Comparison of ENCODE assay signal across 9 cellular contexts in the genomic region with DNA sequence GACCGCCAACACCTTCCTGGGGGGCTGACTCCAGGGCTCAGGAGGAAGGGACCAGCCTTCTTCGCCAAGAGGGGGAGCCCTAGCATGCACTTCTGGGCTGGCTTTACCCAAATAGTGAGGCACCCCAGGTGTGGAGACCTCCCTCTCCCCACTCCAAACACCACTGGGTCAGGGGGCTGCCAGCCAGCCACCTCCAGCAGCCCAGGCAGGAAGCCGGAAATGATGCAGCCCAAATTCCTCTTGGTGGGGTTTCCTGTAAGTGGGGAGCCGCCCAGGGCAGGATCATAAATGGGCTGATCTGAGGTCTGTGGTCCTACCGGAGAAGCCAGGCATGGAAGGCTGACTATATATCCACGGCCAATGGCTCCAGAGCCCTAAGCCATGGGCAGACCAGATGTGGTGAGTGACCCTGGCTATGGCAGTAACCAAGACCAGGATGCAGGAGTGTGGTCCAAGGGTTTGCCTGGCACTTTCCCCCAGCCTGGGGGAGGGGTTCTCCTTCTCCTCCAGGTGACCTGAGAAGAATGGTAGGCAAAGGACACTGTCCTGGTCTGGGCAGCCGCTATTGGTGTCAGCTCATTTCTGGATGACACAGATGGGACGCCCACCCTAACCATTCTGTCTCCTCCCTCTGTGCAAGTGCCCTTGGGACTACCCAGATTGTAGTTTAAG. TPM values are rescaled to one million over a fixed set of nuclear protein-coding genes. Genes with fewer than 3 reads are reported as not detected.
A peak's percentile ranks its signal among the peaks of the same experiment; 100 is the strongest.
DNase-seq lines count a peak whose midpoint lies in the region; ATAC-seq and TF ChIP-seq lines count a peak whose summit lies in the region.
"Had no signal": no experiment of that assay in that cellular context is flagged by ENCODE, and none has a peak within 500 bp of the region (broad histone marks: within the 10 kb centered on the region; RNA-seq: fewer than 3 reads in every experiment).

No MANE protein-coding gene starts in this region.

- ATAC-seq in DND-41 (ENCODE audit: insufficient read depth, low read depth) = no peak

- no peaks in the 10 kb centered on the region for H3K9me3 Mint-ChIP-seq in progenitor cell of endocrine pancreas (ENCODE audit: low read depth)

- no peak overlapping the region for H3K4me3 Mint-ChIP-seq in progenitor cell of endocrine pancreas (ENCODE audit: low read depth)

- H3K9ac ChIP-seq in DND-41 (ENCODE audit: low read depth, low read length) = no peak overlapping the region; the same call in 1 of the 2 replicates

- no peak overlapping the region for H3K4me3 ChIP-seq in DND-41 (ENCODE audit: low read depth in 1 of 2, low read length in 2 of 2)
- peak overlapping the region in 1 of 4 donors; percentile 20 for H3K4me3 ChIP-seq in Peyer's patch

- H3K36me3 ChIP-seq in DND-41 (ENCODE audit: insufficient read depth, low read length) (peaks cover 36% of the 10 kb centered on the region), Peyer's patch (peaks cover 0 to 20% (median 0%) of the 10 kb centered on the region in 3 donors)

- peaks cover 71% of the 10 kb centered on the region for H4K20me1 ChIP-seq in DND-41 (ENCODE audit: insufficient read depth, low read length)

- H3K79me2 ChIP-seq in DND-41 (ENCODE audit: insufficient read depth, low read length) = peaks cover 73% of the 10 kb centered on the region

- no peak for TF ChIP-seq POLR2A in Peyer's patch (IDR thresholded peaks at IDR 0.05)

- H3K36me3 Mint-ChIP-seq in progenitor cell of endocrine pancreas (ENCODE audit: insufficient read depth) = peaks cover 4% of the 10 kb centered on the region

- H3K4me1 Mint-ChIP-seq in progenitor cell of endocrine pancreas (ENCODE audit: low read depth) = peaks cover 19% of the 10 kb centered on the region

- H3K27me3 ChIP-seq in DND-41 (ENCODE audit: insufficient read depth, low read length, poor library complexity) (no peaks in the 10 kb centered on the region), Peyer's patch (no peaks in the 10 kb centered on the region)

- H3K9me3 ChIP-seq in DND-41 (ENCODE audit: insufficient read depth, low read length, severe bottlenecking) (no peaks in the 10 kb centered on the region), Peyer's patch (no peaks in the 10 kb centered on the region)

- H3K27ac Mint-ChIP-seq in progenitor cell of endocrine pancreas = no peak overlapping the region

- peak overlapping the region; percentile 7; the same call in 1 of the 2 replicates for H3K4me2 ChIP-seq in DND-41 (ENCODE audit: insufficient read depth, low read length)

- no peak overlapping the region for H2AFZ ChIP-seq in DND-41 (ENCODE audit: low read depth, low read length)

- TF ChIP-seq CTCF in DND-41 (IDR thresholded peaks at IDR 0.05; ENCODE audit: borderline replicate concordance, extremely low read depth, low read length, poor library complexity, severe bottlenecking) = peak; percentile 42
- TF ChIP-seq CTCF in Peyer's patch (IDR thresholded peaks at IDR 0.05) = peak in 4 of 6 experiments; percentile 5 to 16 (median 10)
- peak; percentile 10 for TF ChIP-seq CTCF in progenitor cell of endocrine pancreas (IDR thresholded peaks at IDR 0.05; ENCODE audit: unreplicated experiment)

- H3K4me1 ChIP-seq in DND-41 (ENCODE audit: insufficient read depth, low read length) = peaks cover 38% of the 10 kb centered on the region
- peaks cover 5 to 25% (median 19%) of the 10 kb centered on the region in 4 donors for H3K4me1 ChIP-seq in Peyer's patch

- 0 out of 2 replicates have a peak overlapping the region, but pooled peaks have one; percentile 20 for H3K27ac ChIP-seq in DND-41 (ENCODE audit: low read length)
- H3K27ac ChIP-seq in Peyer's patch = peak overlapping the region in 3 of 4 donors; percentile 38 to 48 (median 44)

- H3K27me3 Mint-ChIP-seq in progenitor cell of endocrine pancreas = no peaks in the 10 kb centered on the region

- DNase-seq in DND-41 = no peak
- DNase-seq in Peyer's patch = peak in 1 of 3 donors; percentile 54
- DNase-seq in dermis blood vessel endothelial cell = peak; percentile 81
- DNase-seq in progenitor cell of endocrine pancreas (ENCODE audit: low spot score, unreplicated experiment) = no peak
- no peak for DNase-seq in NCI-H1092 (lab: John Stamatoyannopoulos, UW)
- DNase-seq in inferior parietal cortex (ENCODE audit: extremely low spot score) = no peak
- DNase-seq in NCI-H524 (lab: John Stamatoyannopoulos, UW) = no peak
- no peak for DNase-seq in Ammon's horn (ENCODE audit: low spot score)
- DNase-seq: glutamatergic neuron had no signal

RNA-seq across cellular contexts. Expression of gene GIT1, which starts 4.2 kb away (rescaled TPM):
- total RNA-seq in Peyer's patch (10 to 100 TPM; 31.9 to 66.7 (median 52.6) TPM), dermis blood vessel endothelial cell (40.7 and 87.2 TPM in 2 replicates), progenitor cell of endocrine pancreas (51.6 and 54.9 TPM in 2 replicates)

RNA-seq across cellular contexts. Expression of gene ANKRD13B, which starts 7.7 kb away (rescaled TPM):
- total RNA-seq in Peyer's patch = 10 to 100 TPM in 1 of 4 donors, 1 to 10 TPM in 3; 4.2 to 14.9 (median 8.3) TPM
- 7.7 and 13.9 TPM in 2 replicates for total RNA-seq in dermis blood vessel endothelial cell
- total RNA-seq in progenitor cell of endocrine pancreas = 22.8 and 27.5 TPM in 2 replicates

RNA-seq across cellular contexts. Expression of gene TP53I13, which starts 16.7 kb away (rescaled TPM):
- 100 to 1,000 TPM in 2 of 4 donors, 10 to 100 TPM in 2; 86.6 to 204 (median 139) TPM for total RNA-seq in Peyer's patch
- total RNA-seq in dermis blood vessel endothelial cell = 34.5 and 52.2 TPM in 2 replicates
- total RNA-seq in progenitor cell of endocrine pancreas = 39.7 and 40.2 TPM in 2 replicates

RNA-seq across cellular contexts. Expression of gene ABHD15, which starts 18.4 kb away (rescaled TPM):
- 10 to 100 TPM; 19.0 to 41.2 (median 32.2) TPM for total RNA-seq in Peyer's patch
- 8.1 and 8.8 TPM in 2 replicates for total RNA-seq in dermis blood vessel endothelial cell
- 5.3 and 5.4 TPM in 2 replicates for total RNA-seq in progenitor cell of endocrine pancreas

RNA-seq across cellular contexts. Expression of gene CORO6, which starts 37.5 kb away (rescaled TPM):
- 10 to 100 TPM in 3 of 4 donors, 1 to 10 TPM in 1; 4.0 to 28.9 (median 19.9) TPM for total RNA-seq in Peyer's patch
- total RNA-seq in dermis blood vessel endothelial cell = 1.6 and 3.9 TPM in 2 replicates
- total RNA-seq in progenitor cell of endocrine pancreas = 0.27 TPM in 1 of 2 replicates, not detected in the other
